13 cellular contexts compared by ENCODE assay signal in the genomic region with DNA sequence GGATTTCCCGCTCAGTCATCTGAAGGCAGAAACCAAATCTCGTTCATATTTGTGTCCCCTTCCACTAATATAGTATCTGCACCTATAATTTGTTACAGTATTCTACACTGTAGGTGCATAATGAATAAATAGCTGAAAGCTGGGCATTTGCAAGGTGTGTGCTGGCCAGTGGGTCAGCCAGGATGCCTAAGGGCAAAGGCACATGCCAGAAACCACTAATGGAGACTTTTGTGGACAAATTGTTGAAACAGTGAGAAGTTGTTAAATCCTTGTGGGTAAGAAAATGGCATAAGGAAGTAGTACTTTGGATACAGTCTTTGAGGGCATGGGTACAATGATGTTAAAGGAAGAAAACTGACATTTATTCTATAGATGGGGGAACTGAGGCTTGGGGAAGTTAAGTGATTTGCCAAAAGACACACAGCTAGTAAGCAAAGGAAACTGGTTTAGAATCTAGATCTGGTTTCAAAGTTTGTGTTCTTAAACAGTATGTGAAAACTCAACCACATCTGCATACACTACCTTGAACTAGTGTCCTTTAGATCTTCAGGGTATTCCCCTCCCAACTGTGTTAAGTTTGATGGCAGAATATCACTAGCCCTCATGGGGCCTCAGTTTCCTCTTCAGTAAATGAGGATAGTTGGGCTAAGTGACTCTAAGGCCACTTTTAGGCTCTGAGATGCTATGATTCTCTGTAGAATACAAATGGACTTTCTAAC. TPM values are rescaled to one million over a fixed set of nuclear protein-coding genes. Genes with fewer than 3 reads are reported as not detected.
DNase-seq lines count a peak whose midpoint lies in the region; ATAC-seq lines count a peak whose summit lies in the region.
"Had no signal": no experiment of that assay in that cellular context is flagged by ENCODE, and none has a peak within 500 bp of the region (broad histone marks: within the 10 kb centered on the region; RNA-seq: fewer than 3 reads in every experiment).

No MANE protein-coding gene starts in this region.

- H3K9me3 Mint-ChIP-seq in activated T-cell treated with anti-CD3 and anti-CD28 coated beads, Interleukin-2, amount 50 U/mL, for 24 hours: no peaks in the 10 kb centered on the region
- H3K9me3 Mint-ChIP-seq in activated naive CD8-positive, alpha-beta T cell treated with anti-CD3 and anti-CD28 coated beads, Interleukin-2, amount 50 U/mL, for 24 hours: no peaks in the 10 kb centered on the region
- H3K9me3 Mint-ChIP-seq in stimulated activated effector memory CD8-positive, alpha-beta T cell treated with anti-CD3 and anti-CD28 coated beads, Interleukin-12 subunit alpha, Interleukin-12 subunit beta, amount 100 ng/mL, for 72 hours: no peaks in the 10 kb centered on the region
- H3K9me3 Mint-ChIP-seq: neural crest cell had no signal

- H3K27ac Mint-ChIP-seq in activated T-cell treated with anti-CD3 and anti-CD28 coated beads, Interleukin-2, amount 50 U/mL, for 24 hours: peak overlapping the region; percentile 100
- H3K27ac Mint-ChIP-seq in activated naive CD8-positive, alpha-beta T cell treated with anti-CD3 and anti-CD28 coated beads, Interleukin-2, amount 50 U/mL, for 24 hours: peak overlapping the region; percentile 94
- H3K27ac Mint-ChIP-seq in stimulated activated effector memory CD8-positive, alpha-beta T cell treated with anti-CD3 and anti-CD28 coated beads, Interleukin-12 subunit alpha, Interleukin-12 subunit beta, amount 100 ng/mL, for 72 hours: peak overlapping the region; percentile 99

- H3K4me3 Mint-ChIP-seq in activated T-cell treated with anti-CD3 and anti-CD28 coated beads, Interleukin-2, amount 50 U/mL, for 24 hours: peak overlapping the region; percentile 79
- peak overlapping the region; percentile 83 for H3K4me3 Mint-ChIP-seq in activated naive CD8-positive, alpha-beta T cell treated with anti-CD3 and anti-CD28 coated beads, Interleukin-2, amount 50 U/mL, for 24 hours
- H3K4me3 Mint-ChIP-seq in stimulated activated effector memory CD8-positive, alpha-beta T cell treated with anti-CD3 and anti-CD28 coated beads, Interleukin-12 subunit alpha, Interleukin-12 subunit beta, amount 100 ng/mL, for 72 hours: peak overlapping the region; percentile 84
- H3K4me3 Mint-ChIP-seq: neural crest cell had no signal

- peaks cover 98% of the 10 kb centered on the region for H3K4me1 Mint-ChIP-seq in activated T-cell treated with anti-CD3 and anti-CD28 coated beads, Interleukin-2, amount 50 U/mL, for 24 hours (ENCODE audit: low read depth)
- peaks cover 99% of the 10 kb centered on the region for H3K4me1 Mint-ChIP-seq in activated naive CD8-positive, alpha-beta T cell treated with anti-CD3 and anti-CD28 coated beads, Interleukin-2, amount 50 U/mL, for 24 hours
- H3K4me1 Mint-ChIP-seq in stimulated activated effector memory CD8-positive, alpha-beta T cell treated with anti-CD3 and anti-CD28 coated beads, Interleukin-12 subunit alpha, Interleukin-12 subunit beta, amount 100 ng/mL, for 72 hours: peaks cover 97% of the 10 kb centered on the region

- no peaks in the 10 kb centered on the region for H3K27me3 Mint-ChIP-seq in activated T-cell treated with anti-CD3 and anti-CD28 coated beads, Interleukin-2, amount 50 U/mL, for 24 hours
- no peaks in the 10 kb centered on the region for H3K27me3 Mint-ChIP-seq in activated naive CD8-positive, alpha-beta T cell treated with anti-CD3 and anti-CD28 coated beads, Interleukin-2, amount 50 U/mL, for 24 hours

- DNase-seq in activated T-cell treated with anti-CD3 and anti-CD28 coated beads, Interleukin-2, amount 50 U/mL, for 24 hours: no peak
- no peak for DNase-seq in activated T-cell treated with anti-CD3 and anti-CD28 coated beads, Interleukin-2, amount 50 U/mL, for 1 hour
- peak; percentile 70 for DNase-seq in M059J (ENCODE audit: low read depth)
- DNase-seq in activated naive CD8-positive, alpha-beta T cell treated with anti-CD3 and anti-CD28 coated beads, Interleukin-2, amount 50 U/mL, for 24 hours: no peak
- no peak for DNase-seq in stimulated activated effector memory CD8-positive, alpha-beta T cell treated with anti-CD3 and anti-CD28 coated beads, Interleukin-12 subunit alpha, Interleukin-12 subunit beta, amount 100 ng/mL, for 72 hours (ENCODE audit: low spot score in 2 of 2)
- no peak for DNase-seq in substantia nigra (lab: John Stamatoyannopoulos, UW)
- no peak for DNase-seq in AG08395 (ENCODE audit: low spot score)
- no peak for DNase-seq in D341Med (ENCODE audit: low spot score)
- DNase-seq: GDM1, lower lobe of right lung, upper lobe of right lung had no signal

- peak; percentile 18 for ATAC-seq in activated naive CD8-positive, alpha-beta T cell treated with anti-CD3 and anti-CD28 coated beads, Interleukin-2, amount 50 U/mL, for 24 hours
- no peak for ATAC-seq in stimulated activated effector memory CD8-positive, alpha-beta T cell treated with anti-CD3 and anti-CD28 coated beads, Interleukin-12 subunit alpha, Interleukin-12 subunit beta, amount 100 ng/mL, for 72 hours
- ATAC-seq: A549, lower lobe of right lung, upper lobe of right lung had no signal

- peaks cover 41% of the 10 kb centered on the region for H3K36me3 Mint-ChIP-seq in activated T-cell treated with anti-CD3 and anti-CD28 coated beads, Interleukin-2, amount 50 U/mL, for 24 hours (ENCODE audit: low read depth)
- no peaks in the 10 kb centered on the region for H3K36me3 Mint-ChIP-seq in activated naive CD8-positive, alpha-beta T cell treated with anti-CD3 and anti-CD28 coated beads, Interleukin-2, amount 50 U/mL, for 24 hours (ENCODE audit: low read depth)
- peaks cover 48% of the 10 kb centered on the region for H3K36me3 Mint-ChIP-seq in stimulated activated effector memory CD8-positive, alpha-beta T cell treated with anti-CD3 and anti-CD28 coated beads, Interleukin-12 subunit alpha, Interleukin-12 subunit beta, amount 100 ng/mL, for 72 hours

- H3K27ac ChIP-seq in substantia nigra (ENCODE audit: low read depth, low read length, poor library complexity, severe bottlenecking): no peak overlapping the region
- H3K27ac ChIP-seq: A549, lower lobe of right lung, upper lobe of right lung had no signal

RNA-seq across cellular contexts. Expression of a gene that starts 26.5 kb away (rescaled TPM):
- 4.8 and 6.1 TPM in 2 replicates for total RNA-seq in M059J (2014; rRNA removed; shearing (Covaris generic))
